In genomic region chr7:75732764-75733630, GRCh38 we compare ENCODE assay signal across 10 cellular contexts. TPM values are rescaled to one million over a fixed set of nuclear protein-coding genes. Genes with fewer than 3 reads are reported as not detected.
DNase-seq lines count a peak whose midpoint lies in the region; ATAC-seq, FAIRE-seq and TF ChIP-seq lines count a peak whose summit lies in the region.
"Had no signal": no experiment of that assay in that cellular context is flagged by ENCODE, and none has a peak within 500 bp of the region (broad histone marks: within the 10 kb centered on the region; RNA-seq: fewer than 3 reads in every experiment).

No MANE protein-coding gene starts in this region.

- BruUV-seq in GM12878 (replicated peaks; lab: Mats Ljungman, UMichigan) = no TSS peak

- in situ Hi-C loops in GM12878 (cut with MboI) (no loop called here), G401 (cut with HindIII; ENCODE audit: low sequenced_read_pairs) (no loop called here)

- H3K4me1 ChIP-seq in GM12878 (ENCODE audit: control insufficient read depth, insufficient read depth, low read length) (peaks cover 11% of the 10 kb centered on the region), urinary bladder (ENCODE audit: insufficient read depth) (peaks cover 2% of the 10 kb centered on the region)

- POLR2A ChIA-PET in GM12878 (lab: Charles Lee) = no interaction called here

- no peak overlapping the region for H3K4me3 ChIP-seq in GM12878
- H3K4me3 ChIP-seq in urinary bladder (ENCODE audit: low read depth, low read length) = no peak overlapping the region

- intact Hi-C loops in GM12878 (cut with micrococcal nuclease; ENCODE audit: unreplicated experiment) = no loop called here

- DNase-seq in HK-2 (ENCODE audit: unreplicated experiment) (peak; percentile 76), GM12878 (ENCODE audit: low read depth, low spot score) (no peak), kidney tubule cell (ENCODE audit: low spot score) (peak; percentile 80), G401 (ENCODE audit: low spot score) (no peak)
- no peak for DNase-seq in activated naive CD4-positive, alpha-beta T cell (lab: John Stamatoyannopoulos, UW)
- DNase-seq: NCI-H345, T-helper 2 cell had no signal

- FAIRE-seq in GM12878 (lab: Jason Lieb, UNC) = no peak

- no peak overlapping the region for H3K4me2 ChIP-seq in GM12878 (ENCODE audit: control insufficient read depth, insufficient read depth)

- ATAC-seq in GM12878 (no peak), HG02840 (IDR thresholded peaks at IDR 0.05; ENCODE audit: low FRiP score, unreplicated experiment) (no peak), HG03175 (IDR thresholded peaks at IDR 0.05; ENCODE audit: unreplicated experiment) (no peak)

- no peaks in the 10 kb centered on the region for H3K27me3 ChIP-seq in GM12878 (replicated peaks in 1 of 2; ENCODE audit: control insufficient read depth in 2 of 2, insufficient read depth in 2 of 2, low read length in 1 of 2)

- CTCF ChIA-PET in GM12878 (lab: Yijun Ruan, JAX) = interaction anchor here (1.0 kb wide), 1 partner anchor 88 kb away, joined by 3 read pairs; no protein-coding TSS in a partner anchor

- no peak for TF ChIP-seq POLR2A in GM12878 (IDR thresholded peaks at IDR 0.05; ENCODE audit: low read depth, low read length)

- H3K27ac ChIP-seq in GM12878 (ENCODE audit: control insufficient read depth, insufficient read depth) (no peak overlapping the region), urinary bladder (ENCODE audit: low read depth) (peak overlapping the region; percentile 73)

- no peak overlapping the region for H3K9ac ChIP-seq in GM12878 (ENCODE audit: control insufficient read depth, insufficient read depth, low read length)

- RAD21 ChIA-PET in GM12878 (lab: Charles Lee; ENCODE audit: unreplicated experiment) = interaction anchor here (0.8 kb wide), 1 partner anchor 30 kb away, joined by 4 read pairs; no protein-coding TSS in a partner anchor

- no peak for TF ChIP-seq EP300 in GM12878 (IDR thresholded peaks at IDR 0.05; ENCODE audit: borderline replicate concordance in 1 of 2, control insufficient read depth in 1 of 2, low read depth in 2 of 2, low read length in 2 of 2)

- H3K36me3 ChIP-seq in GM12878 (ENCODE audit: control insufficient read depth in 2 of 2, insufficient read depth in 2 of 2, low read length in 1 of 2) (no peaks in the 10 kb centered on the region), urinary bladder (ENCODE audit: insufficient read depth) (no peaks in the 10 kb centered on the region)

- WGBS in GM12878 (ENCODE audit: insufficient coverage, insufficient replicate concordance, low lambda C conversion rate, missing lambda C conversion rate) = 33% methylated on average over 15 of the region's 15 CpGs
- 50% methylated on average over 15 of the region's 15 CpGs for WGBS in urinary bladder

- SMC1A ChIA-PET in GM12878 (lab: Charles Lee; ENCODE audit: uncharacterized antibody, unreplicated experiment) = interaction anchor here (1.1 kb wide), 1 partner anchor 21 kb away, joined by 3 read pairs; no protein-coding TSS in a partner anchor

- H4K20me1 ChIP-seq in GM12878 (ENCODE audit: control insufficient read depth, insufficient read depth) = no peaks in the 10 kb centered on the region

- no peak for TF ChIP-seq RAD21 in GM12878 (IDR thresholded peaks at IDR 0.05; ENCODE audit: insufficient read depth, low read depth, low read length)

- H3K79me2 ChIP-seq in GM12878 (ENCODE audit: control insufficient read depth, insufficient read depth, low read length) = no peaks in the 10 kb centered on the region

- H2AFZ ChIP-seq in GM12878 (ENCODE audit: control insufficient read depth, low read depth, low read length) = no peak overlapping the region

- TF ChIP-seq CTCF in GM12878 (IDR thresholded peaks at IDR 0.05 in 2 of 3, conservative IDR thresholded peaks at IDR 0.05 in 1 of 3; ENCODE audit: control insufficient read depth in 2 of 3, extremely low read depth in 1 of 3, insufficient read depth in 1 of 3, low read depth in 3 of 3, low read length in 3 of 3) = no peak

- no peaks in the 10 kb centered on the region for H3K9me3 ChIP-seq in GM12878 (replicated peaks; ENCODE audit: control insufficient read depth, insufficient read depth, low read length)

TF ChIP-seq in GM12878, 131 proteins besides CTCF, POLR2A, EP300 and RAD21:
- peak; percentile 50; the same call in 1 of the 2 replicates for TF ChIP-seq PKNOX1 (IDR thresholded peaks at IDR 0.05)
- no peak for TF ChIP-seq ELK1 (IDR thresholded peaks at IDR 0.05; ENCODE audit: low read depth, low read length)
- no peak for TF ChIP-seq ZBED1 (IDR thresholded peaks at IDR 0.05; ENCODE audit: borderline replicate concordance)

RNA-seq across cellular contexts. Expression of gene HIP1, which starts 5.7 kb away (rescaled TPM):
- 7.2 and 8.1 TPM in 2 replicates for total RNA-seq in GM12878 (2013; cell fraction: nucleolus; rRNA removed)
- total RNA-seq in GM12878 (2014; rRNA removed) (4.0 and 5.0 TPM in 2 replicates), GM12878 (2014; rRNA removed; fragmentation: Illumina TruSeq; extraction: Trizol) (3.9 and 4.2 TPM in 2 replicates), GM12878 (2021) (6.6 and 9.7 TPM in 2 replicates), urinary bladder (15.0 TPM)
- polyA plus RNA-seq in GM12878 (2011; ENCODE audit: low read depth) = 0.84 TPM
- polyA plus RNA-seq in GM12878 (2011; rRNA removed) (1.8 and 2.5 TPM in 2 replicates), GM12878 (2014; fragmentation: Illumina TruSeq; extraction: Trizol) (5.1 and 6.0 TPM in 2 replicates), GM12878 (2014; fragmentation: Nextera tagmentation; extraction: Ambion mirVana) (1 to 10 TPM; 1.2 to 1.5 TPM), GM12878 (2014; rRNA removed) (4.7 and 6.0 TPM in 2 replicates), GM12878 (2016; fragmentation: Nextera tagmentation; extraction: Ambion mirVana) (1 to 10 TPM; 1.2 to 2.4 TPM), urinary bladder (17.7 TPM)
- polyA plus RNA-seq in GM12878 (2011; cell fraction: cytosol; rRNA removed) = 2.4 and 3.0 TPM in 2 replicates
- 1.5 and 1.9 TPM in 2 replicates for polyA plus RNA-seq in GM12878 (2011; cell fraction: nucleus; rRNA removed)
- polyA plus RNA-seq in GM12878 (2012) = 1.7 and 2.3 TPM in 2 replicates
- polyA minus RNA-seq in GM12878 (2011; rRNA and poly(A)+ RNA removed) = 5.0 and 5.9 TPM in 2 replicates
- polyA minus RNA-seq in GM12878 (2011; cell fraction: cytosol; rRNA and poly(A)+ RNA removed) = 1.7 and 2.5 TPM in 2 replicates
- 2.2 and 3.9 TPM in 2 replicates for polyA minus RNA-seq in GM12878 (2011; cell fraction: nucleus; rRNA and poly(A)+ RNA removed)
- total RNA-seq in G401 (2014; rRNA removed; shearing (Covaris generic)) = 19.1 and 33.2 TPM in 2 replicates

RNA-seq across cellular contexts. Expression of gene CCL26, which starts 39.0 kb away (rescaled TPM):
- not detected in 2 replicates for total RNA-seq in GM12878 (2013; cell fraction: nucleolus; rRNA removed)
- total RNA-seq in GM12878 (2014; rRNA removed) (not detected in 2 replicates), GM12878 (2014; rRNA removed; fragmentation: Illumina TruSeq; extraction: Trizol) (not detected in 2 replicates), GM12878 (2021) (not detected in 2 replicates), urinary bladder (1.5 TPM)
- not detected for polyA plus RNA-seq in GM12878 (2011; ENCODE audit: low read depth)
- polyA plus RNA-seq in GM12878 (2011; rRNA removed) (not detected in 2 replicates), GM12878 (2014; fragmentation: Illumina TruSeq; extraction: Trizol) (not detected in 2 replicates), GM12878 (2014; fragmentation: Nextera tagmentation; extraction: Ambion mirVana) (not detected), GM12878 (2014; rRNA removed) (not detected in 2 replicates), GM12878 (2016; fragmentation: Nextera tagmentation; extraction: Ambion mirVana) (not detected), urinary bladder (1.1 TPM)
- polyA plus RNA-seq in GM12878 (2011; cell fraction: cytosol; rRNA removed) = not detected in 2 replicates
- polyA plus RNA-seq in GM12878 (2011; cell fraction: nucleus; rRNA removed) = not detected in 2 replicates
- polyA plus RNA-seq in GM12878 (2012) = not detected in 2 replicates
- polyA minus RNA-seq in GM12878 (2011; rRNA and poly(A)+ RNA removed) = not detected in 2 replicates
- not detected in 2 replicates for polyA minus RNA-seq in GM12878 (2011; cell fraction: cytosol; rRNA and poly(A)+ RNA removed)
- not detected in 2 replicates for polyA minus RNA-seq in GM12878 (2011; cell fraction: nucleus; rRNA and poly(A)+ RNA removed)
- total RNA-seq in G401 (2014; rRNA removed; shearing (Covaris generic)) = not detected in 2 replicates

Comparison
In these comparisons a context has a peak if more than half of its experiments do, and no peak if none do; other contexts are left out.
1. DNase-seq: peak in HK-2 (single experiment) and kidney tubule cell (single experiment); none in GM12878 (single experiment), activated naive CD4-positive, alpha-beta T cell (0 of 4) and G401 (single experiment).